In genomic region chr3:171871392-171872274, GRCh38 we compare ENCODE assay signal across 1 cellular context.
TF ChIP-seq lines count a peak whose summit lies in the region.

No MANE protein-coding gene starts in this region.

TF ChIP-seq in IMR-90, 13 proteins besides CTCF, POLR2A, EP300 and RAD21:
- TF ChIP-seq FOS (IDR thresholded peaks at IDR 0.05; ENCODE audit: low read depth, low read length) (peak; percentile 22; the same call in 1 of the 2 replicates), SMC3 (IDR thresholded peaks at IDR 0.05; ENCODE audit: low read depth, low read length) (no peak)
